ENCODE assay signal across 19 cellular contexts in the genomic region with DNA sequence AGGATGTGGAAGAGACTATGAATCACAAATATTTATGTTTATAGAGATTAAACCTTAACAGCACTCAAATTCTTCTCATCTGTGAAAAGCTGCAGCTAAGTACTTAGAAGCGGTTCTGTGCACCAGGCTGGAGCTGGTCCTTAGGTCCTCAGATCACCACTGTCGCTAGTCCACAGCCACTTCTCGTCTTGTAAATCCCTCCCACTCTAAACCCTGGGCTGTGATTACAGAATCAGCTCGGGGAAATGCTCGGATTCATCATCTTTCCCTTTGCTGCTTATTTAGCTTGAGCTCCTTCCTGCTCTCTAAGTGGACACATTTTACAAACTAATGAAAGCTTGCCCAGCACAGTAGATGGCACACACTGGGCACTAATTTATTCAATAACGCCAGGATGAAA.
A peak's percentile ranks its signal among the peaks of the same experiment; 100 is the strongest.
DNase-seq lines count a peak whose midpoint lies in the region; ATAC-seq and TF ChIP-seq lines count a peak whose summit lies in the region.
"Had no signal": no experiment of that assay in that cellular context is flagged by ENCODE, and none has a peak within 500 bp of the region (broad histone marks: within the 10 kb centered on the region; RNA-seq: fewer than 3 reads in every experiment).

No MANE protein-coding gene starts in this region.

- no peak overlapping the region for H3K4me3 Mint-ChIP-seq in Calu3 (ENCODE audit: low read depth, unreplicated experiment)
- no peak overlapping the region for H3K4me3 Mint-ChIP-seq in activated CD8-positive, alpha-beta T cell treated with anti-CD3 and anti-CD28 coated beads for 36 hours
- H3K4me3 Mint-ChIP-seq: activated CD4-positive, alpha-beta memory T cell treated with anti-CD3 and anti-CD28 coated beads for 36 hours; B cell; H9; naive B cell had no signal

- peaks cover 49% of the 10 kb centered on the region for H3K27me3 Mint-ChIP-seq in Calu3 (ENCODE audit: unreplicated experiment)
- H3K27me3 Mint-ChIP-seq in activated CD8-positive, alpha-beta T cell treated with anti-CD3 and anti-CD28 coated beads for 36 hours: peaks cover 7% of the 10 kb centered on the region

- POLR2A ChIA-PET in activated CD8-positive, alpha-beta T cell treated with anti-CD3 and anti-CD28 coated beads for 36 hours (lab: Charles Lee): no interaction called here

- no peak overlapping the region for H3K27ac Mint-ChIP-seq in Calu3 (ENCODE audit: unreplicated experiment)
- H3K27ac Mint-ChIP-seq in activated CD8-positive, alpha-beta T cell treated with anti-CD3 and anti-CD28 coated beads for 36 hours: no peak overlapping the region
- H3K27ac Mint-ChIP-seq: activated CD4-positive, alpha-beta memory T cell treated with anti-CD3 and anti-CD28 coated beads for 36 hours; activated naive CD4-positive, alpha-beta T cell treated with anti-CD3 and anti-CD28 coated beads, Interleukin-2, amount 50 U/mL, for 72 hours; B cell; H9 had no signal

- H3K36me3 Mint-ChIP-seq in Calu3 (ENCODE audit: insufficient read depth, unreplicated experiment): no peaks in the 10 kb centered on the region
- H3K36me3 Mint-ChIP-seq in activated CD8-positive, alpha-beta T cell treated with anti-CD3 and anti-CD28 coated beads for 36 hours (ENCODE audit: low read depth): no peaks in the 10 kb centered on the region
- H3K36me3 Mint-ChIP-seq: activated CD4-positive, alpha-beta memory T cell treated with anti-CD3 and anti-CD28 coated beads for 36 hours; naive B cell had no signal

- H3K4me1 Mint-ChIP-seq in Calu3 (ENCODE audit: low read depth, unreplicated experiment): no peaks in the 10 kb centered on the region
- H3K4me1 Mint-ChIP-seq in activated CD8-positive, alpha-beta T cell treated with anti-CD3 and anti-CD28 coated beads for 36 hours (ENCODE audit: low read depth): peaks cover 17% of the 10 kb centered on the region

- DNase-seq in EL (peak; percentile 15), fibroblast of villous mesenchyme (ENCODE audit: low read depth) (peak; percentile 37), pulmonary artery endothelial cell (ENCODE audit: low read depth, low spot score) (peak; percentile 70), Calu3 (no peak), substantia nigra (lab: John Stamatoyannopoulos, UW) (no peak)
- no peak for DNase-seq in activated CD8-positive, alpha-beta T cell treated with anti-CD3 and anti-CD28 coated beads for 36 hours
- DNase-seq: activated CD4-positive, alpha-beta memory T cell treated with anti-CD3 and anti-CD28 coated beads for 36 hours; activated T-cell treated with anti-CD3 and anti-CD28 coated beads, Interleukin-2, amount 50 U/mL, for 48 hours; effector memory CD4-positive, alpha-beta T cell; H9; left colon; naive B cell; NCI-H2171; RPMI8226 had no signal

- no peaks in the 10 kb centered on the region for H3K9me3 Mint-ChIP-seq in Calu3 (ENCODE audit: low read depth, unreplicated experiment)
- H3K9me3 Mint-ChIP-seq in activated CD8-positive, alpha-beta T cell treated with anti-CD3 and anti-CD28 coated beads for 36 hours: no peaks in the 10 kb centered on the region
- H3K9me3 Mint-ChIP-seq: activated CD4-positive, alpha-beta memory T cell treated with anti-CD3 and anti-CD28 coated beads for 36 hours; activated naive CD4-positive, alpha-beta T cell treated with anti-CD3 and anti-CD28 coated beads, Interleukin-2, amount 50 U/mL, for 72 hours had no signal

- H3K4me3 ChIP-seq in fibroblast of villous mesenchyme (ENCODE audit: low read depth, low read length): no peak overlapping the region
- H3K4me3 ChIP-seq: K562 had no signal

- H3K27ac ChIP-seq in substantia nigra (ENCODE audit: low read depth, low read length, poor library complexity, severe bottlenecking): no peak overlapping the region
- H3K27ac ChIP-seq: parathyroid adenoma had no signal

- no TSS peak for BruUV-seq in Calu3 (replicated peaks; lab: Mats Ljungman, UMichigan)

- no peak for TF ChIP-seq CTCF in fibroblast of villous mesenchyme (IDR thresholded peaks at IDR 0.05; ENCODE audit: insufficient read depth, low read depth, low read length)
- no peak for TF ChIP-seq CTCF in Calu3 (IDR thresholded peaks at IDR 0.05; ENCODE audit: unreplicated experiment)
- TF ChIP-seq CTCF in activated CD8-positive, alpha-beta T cell treated with anti-CD3 and anti-CD28 coated beads for 36 hours (IDR thresholded peaks at IDR 0.05): no peak

- CTCF ChIA-PET in Calu3 (lab: Charles Lee): no interaction called here
- CTCF ChIA-PET in activated CD8-positive, alpha-beta T cell treated with anti-CD3 and anti-CD28 coated beads for 36 hours (lab: Charles Lee): no interaction called here

- intact Hi-C loops in Calu3 (cut with micrococcal nuclease; ENCODE audit: unreplicated experiment): no loop called here
- intact Hi-C loops in activated CD8-positive, alpha-beta T cell treated with anti-CD3 and anti-CD28 coated beads for 36 hours (cut with micrococcal nuclease): no loop called here

- peak; percentile 12; the same call in 2 of the 3 replicates for ATAC-seq in SK-N-SH treated with all-trans-retinoic acid at 6 μM for 48 hours
- ATAC-seq in activated CD8-positive, alpha-beta T cell treated with anti-CD3 and anti-CD28 coated beads for 36 hours: no peak
- ATAC-seq: activated naive CD4-positive, alpha-beta T cell treated with anti-CD3 and anti-CD28 coated beads, Interleukin-2, amount 50 U/mL, for 72 hours; K562; left colon had no signal

TF ChIP-seq in SK-N-SH treated with all-trans-retinoic acid at 6 μM for 48 hours, 23 proteins besides CTCF, POLR2A, EP300 and RAD21:
- no peak for TF ChIP-seq TCF4 (CRISPR knock-in tag; IDR thresholded peaks at IDR 0.05; ENCODE audit: borderline replicate concordance)
- no peak for TF ChIP-seq ARNTL (CRISPR knock-in tag; IDR thresholded peaks at IDR 0.05; ENCODE audit: borderline replicate concordance, low read depth)
- no peak for TF ChIP-seq GLIS3 (CRISPR knock-in tag; IDR thresholded peaks at IDR 0.05)
- TF ChIP-seq, protein P1, sequence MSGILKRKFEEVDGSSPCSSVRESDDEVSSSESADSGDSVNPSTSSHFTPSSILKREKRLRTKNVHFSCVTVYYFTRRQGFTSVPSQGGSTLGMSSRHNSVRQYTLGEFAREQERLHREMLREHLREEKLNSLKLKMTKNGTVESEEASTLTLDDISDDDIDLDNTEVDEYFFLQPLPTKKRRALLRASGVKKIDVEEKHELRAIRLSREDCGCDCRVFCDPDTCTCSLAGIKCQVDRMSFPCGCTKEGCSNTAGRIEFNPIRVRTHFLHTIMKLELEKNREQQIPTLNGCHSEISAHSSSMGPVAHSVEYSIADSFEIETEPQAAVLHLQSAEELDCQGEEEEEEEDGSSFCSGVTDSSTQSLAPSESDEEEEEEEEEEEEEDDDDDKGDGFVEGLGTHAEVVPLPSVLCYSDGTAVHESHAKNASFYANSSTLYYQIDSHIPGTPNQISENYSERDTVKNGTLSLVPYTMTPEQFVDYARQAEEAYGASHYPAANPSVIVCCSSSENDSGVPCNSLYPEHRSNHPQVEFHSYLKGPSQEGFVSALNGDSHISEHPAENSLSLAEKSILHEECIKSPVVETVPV (CRISPR knock-in tag; IDR thresholded peaks at IDR 0.05): no peak
- TF ChIP-seq RARB (CRISPR knock-in tag; IDR thresholded peaks at IDR 0.05): no peak
- no peak for TF ChIP-seq ISL1 (CRISPR knock-in tag; IDR thresholded peaks at IDR 0.05)

Comparison
In these comparisons a context has a peak if more than half of its experiments do, and no peak if none do; other contexts are left out.
1. DNase-seq: peak in EL (single experiment), fibroblast of villous mesenchyme (single experiment) and pulmonary artery endothelial cell (single experiment); none in Calu3 (single experiment), substantia nigra (0 of 49) and activated CD8-positive, alpha-beta T cell treated with anti-CD3 and anti-CD28 coated beads for 36 hours (single experiment).